In the genomic region with DNA sequence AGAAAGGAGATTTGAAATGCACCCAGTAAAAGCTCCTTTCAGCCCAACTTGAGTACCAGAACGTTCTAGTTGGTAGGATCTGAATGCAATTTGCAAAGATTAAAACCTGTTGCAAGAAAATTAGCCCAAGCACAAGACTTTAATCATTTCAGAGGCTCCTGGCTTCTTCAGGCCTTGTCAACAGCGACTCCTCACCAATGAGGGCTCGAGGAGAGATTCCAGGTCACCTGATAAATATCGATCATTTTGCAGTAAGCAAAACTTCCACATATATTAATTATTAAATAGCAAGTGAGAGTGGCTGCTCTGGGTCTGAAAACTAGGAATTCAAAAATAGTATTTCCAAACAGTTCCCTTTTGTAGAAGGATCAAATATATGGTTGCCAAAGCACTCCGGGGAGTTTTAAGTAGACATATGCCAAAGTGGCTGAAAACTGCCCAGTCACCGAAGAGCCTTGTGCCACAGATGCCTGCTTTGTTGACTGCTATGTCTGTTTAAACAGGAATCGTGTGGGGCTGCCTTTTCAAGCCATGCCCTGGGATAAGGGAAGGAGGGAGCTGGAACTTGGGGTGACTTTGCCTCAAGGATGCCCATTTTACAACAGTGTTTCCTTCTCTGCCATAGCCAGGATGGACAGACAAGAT, we compare ENCODE assay signal across 22 cellular contexts.
DNase-seq lines count a peak whose midpoint lies in the region; ATAC-seq and TF ChIP-seq lines count a peak whose summit lies in the region.
"Had no signal": no experiment of that assay in that cellular context is flagged by ENCODE, and none has a peak within 500 bp of the region (broad histone marks: within the 10 kb centered on the region; RNA-seq: fewer than 3 reads in every experiment).

No MANE protein-coding gene starts in this region.

- no peak overlapping the region for H3K14ac ChIP-seq in mesenchymal stem cell (ENCODE audit: low read length in 2 of 2)

- TF ChIP-seq POLR2A in sigmoid colon (IDR thresholded peaks at IDR 0.05) = no peak

- H3K4me1 Mint-ChIP-seq in activated T-cell treated with anti-CD3 and anti-CD28 coated beads, Interleukin-2, amount 50 U/mL, for 4 hours (ENCODE audit: low read depth) = no peaks in the 10 kb centered on the region

- no peak overlapping the region for H4K8ac ChIP-seq in mesenchymal stem cell (ENCODE audit: low read length)

- H2BK120ac ChIP-seq in mesenchymal stem cell (ENCODE audit: low read depth, low read length) = no peak overlapping the region

- H3K18ac ChIP-seq in mesenchymal stem cell (ENCODE audit: low read depth in 1 of 2, low read length in 2 of 2) = no peak overlapping the region

- no peak overlapping the region for H3K4ac ChIP-seq in mesenchymal stem cell (ENCODE audit: low read depth in 1 of 2, low read length in 2 of 2)

- no peak overlapping the region for H3K4me2 ChIP-seq in mesenchymal stem cell (ENCODE audit: low read length, poor library complexity, severe bottlenecking)
- H3K4me2 ChIP-seq: A549; BLaER1 treated with 17β-estradiol and CSF1 and Interleukin-3, amounts not matched to agents 10 nM and 100 nM had no signal

- H4K91ac ChIP-seq in mesenchymal stem cell (ENCODE audit: low read length) = peak overlapping the region; percentile 2

- TF ChIP-seq CTCF in sigmoid colon (IDR thresholded peaks at IDR 0.05) (no peak), tibial artery (IDR thresholded peaks at IDR 0.05) (no peak)

- no peak overlapping the region for H3K23ac ChIP-seq in mesenchymal stem cell (ENCODE audit: low read length in 2 of 2)

- H3K27me3 ChIP-seq in mesenchymal stem cell (ENCODE audit: control insufficient read depth in 1 of 2, insufficient read depth in 1 of 2, low read length in 2 of 2) (peaks cover 36 to 50% of the 10 kb centered on the region in 2 experiments), sigmoid colon (no peaks in the 10 kb centered on the region), tibial artery (no peaks in the 10 kb centered on the region)
- H3K27me3 ChIP-seq: BLaER1 treated with 17β-estradiol and CSF1 and Interleukin-3, amounts not matched to agents 10 nM and 100 nM; MG63; SJCRH30 had no signal

- H3K4me1 ChIP-seq in mesenchymal stem cell (ENCODE audit: control insufficient read depth, insufficient read depth, low read depth, low read length) (peaks cover 5% of the 10 kb centered on the region), sigmoid colon (peaks cover 0 to 3% (median 0%) of the 10 kb centered on the region in 4 donors), tibial artery (no peaks in the 10 kb centered on the region)
- H3K4me1 ChIP-seq: A549, SJCRH30 had no signal

- no peak overlapping the region for H3K27ac ChIP-seq in mesenchymal stem cell (ENCODE audit: low read length, poor library complexity, severe bottlenecking)
- H3K27ac ChIP-seq in sigmoid colon = no peak overlapping the region
- H3K27ac ChIP-seq in tibial artery = no peak overlapping the region
- H3K27ac ChIP-seq: A549; BLaER1 treated with 17β-estradiol and CSF1 and Interleukin-3, amounts not matched to agents 10 nM and 100 nM; SJCRH30 had no signal

- H2BK5ac ChIP-seq in mesenchymal stem cell (ENCODE audit: low read depth, low read length, poor library complexity, severe bottlenecking) = no peak overlapping the region

- no peak overlapping the region for H2AFZ ChIP-seq in mesenchymal stem cell (ENCODE audit: low read depth, low read length)

- no peak overlapping the region for H2BK12ac ChIP-seq in mesenchymal stem cell (ENCODE audit: low read length in 2 of 2)

- H3K27me3 Mint-ChIP-seq in activated T-cell treated with anti-CD3 and anti-CD28 coated beads, Interleukin-2, amount 50 U/mL, for 4 hours (ENCODE audit: low read depth) = peaks cover 10% of the 10 kb centered on the region

- intact Hi-C loops in sigmoid colon (cut with DNase I) (no loop called here), tibial artery (cut with DNase I; ENCODE audit: low total_unique reads) (no loop called here)

- DNase-seq in NCI-H69 (lab: John Stamatoyannopoulos, UW) (peak; percentile 33), cerebellum (ENCODE audit: low spot score) (peak; percentile 51), mesenchymal stem cell (no peak), sigmoid colon (peak; percentile 48), tibial artery (no peak), NCI-H1417 (lab: John Stamatoyannopoulos, UW) (no peak)
- DNase-seq in activated T-cell treated with anti-CD3 and anti-CD28 coated beads, Interleukin-2, amount 50 U/mL, for 4 hours = no peak
- DNase-seq: AML-193; CD4-positive, alpha-beta T cell; GDM1; HCEC 1CT; IMR-90; KG1; MG63; NCI-H1694; NCI-H2227 treated with DMSO at 0.1 percent for 48 hours; PC-3; SJCRH30 had no signal

- H2AK5ac ChIP-seq in mesenchymal stem cell (ENCODE audit: low read length, severe bottlenecking) = no peak overlapping the region

- H3K9me3 ChIP-seq in mesenchymal stem cell (ENCODE audit: control insufficient read depth, low read length) (no peaks in the 10 kb centered on the region), sigmoid colon (no peaks in the 10 kb centered on the region), tibial artery (no peaks in the 10 kb centered on the region)
- H3K9me3 ChIP-seq: A549; BLaER1 treated with 17β-estradiol and CSF1 and Interleukin-3, amounts not matched to agents 10 nM and 100 nM; MG63; SJCRH30 had no signal

- H3K36me3 Mint-ChIP-seq in activated T-cell treated with anti-CD3 and anti-CD28 coated beads, Interleukin-2, amount 50 U/mL, for 4 hours (ENCODE audit: insufficient read depth) = no peaks in the 10 kb centered on the region

- no peak overlapping the region for H3K4me3 Mint-ChIP-seq in activated T-cell treated with anti-CD3 and anti-CD28 coated beads, Interleukin-2, amount 50 U/mL, for 4 hours
- H3K4me3 Mint-ChIP-seq: CD4-positive, alpha-beta T cell had no signal

- no peak for ATAC-seq in activated T-cell treated with anti-CD3 and anti-CD28 coated beads, Interleukin-2, amount 50 U/mL, for 4 hours
- ATAC-seq: A549, GM12878, PC-3, SK-N-SH treated with all-trans-retinoic acid at 6 μM for 48 hours had no signal

- H3K79me1 ChIP-seq in mesenchymal stem cell (replicated peaks; ENCODE audit: low read length, poor library complexity, severe bottlenecking) = no peaks in the 10 kb centered on the region

- no peak for TF ChIP-seq EP300 in sigmoid colon (IDR thresholded peaks at IDR 0.05)

- no peak overlapping the region for H3K9ac ChIP-seq in mesenchymal stem cell (ENCODE audit: low read length)
- H3K9ac ChIP-seq: BLaER1 treated with 17β-estradiol and CSF1 and Interleukin-3, amounts not matched to agents 10 nM and 100 nM had no signal

- H3K4me3 ChIP-seq in mesenchymal stem cell (ENCODE audit: insufficient read depth in 1 of 2, low read depth in 1 of 2, low read length in 2 of 2) = no peak overlapping the region
- H3K4me3 ChIP-seq in sigmoid colon = no peak overlapping the region
- no peak overlapping the region for H3K4me3 ChIP-seq in tibial artery
- H3K4me3 ChIP-seq: A549; BLaER1 treated with 17β-estradiol and CSF1 and Interleukin-3, amounts not matched to agents 10 nM and 100 nM; GM12878; MG63; SJCRH30 had no signal

- H3K9me3 Mint-ChIP-seq in activated T-cell treated with anti-CD3 and anti-CD28 coated beads, Interleukin-2, amount 50 U/mL, for 4 hours = no peaks in the 10 kb centered on the region
- H3K9me3 Mint-ChIP-seq: CD4-positive, alpha-beta T cell had no signal

- H2BK15ac ChIP-seq in mesenchymal stem cell (ENCODE audit: low read depth, poor library complexity, severe bottlenecking) = no peak overlapping the region

- no peaks in the 10 kb centered on the region for H3K36me3 ChIP-seq in mesenchymal stem cell (ENCODE audit: control insufficient read depth in 1 of 2, insufficient read depth in 2 of 2, low read depth in 1 of 2, low read length in 2 of 2)
- peaks cover 0 to 21% (median 0%) of the 10 kb centered on the region in 4 donors for H3K36me3 ChIP-seq in sigmoid colon
- peaks cover 0 to 17% (median 0%) of the 10 kb centered on the region in 3 donors for H3K36me3 ChIP-seq in tibial artery
- H3K36me3 ChIP-seq: BLaER1 treated with 17β-estradiol and CSF1 and Interleukin-3, amounts not matched to agents 10 nM and 100 nM; MG63; SJCRH30 had no signal

- WGBS in mesenchymal stem cell = 93% methylated on average over 4 of the region's 7 CpGs
- WGBS in sigmoid colon, 2 donors = 86% methylated on average over 7 of the region's 7 CpGs

Comparison
In these comparisons a context has a peak if more than half of its experiments do, and no peak if none do; other contexts are left out.
1. DNase-seq: peak in NCI-H69 (single experiment), cerebellum (single experiment) and sigmoid colon (single experiment); none in mesenchymal stem cell (single experiment), activated T-cell treated with anti-CD3 and anti-CD28 coated beads, Interleukin-2, amount 50 U/mL, for 4 hours (single experiment), tibial artery (0 of 2) and NCI-H1417 (0 of 3).